23 cellular contexts compared by ENCODE assay signal in the genomic region with DNA sequence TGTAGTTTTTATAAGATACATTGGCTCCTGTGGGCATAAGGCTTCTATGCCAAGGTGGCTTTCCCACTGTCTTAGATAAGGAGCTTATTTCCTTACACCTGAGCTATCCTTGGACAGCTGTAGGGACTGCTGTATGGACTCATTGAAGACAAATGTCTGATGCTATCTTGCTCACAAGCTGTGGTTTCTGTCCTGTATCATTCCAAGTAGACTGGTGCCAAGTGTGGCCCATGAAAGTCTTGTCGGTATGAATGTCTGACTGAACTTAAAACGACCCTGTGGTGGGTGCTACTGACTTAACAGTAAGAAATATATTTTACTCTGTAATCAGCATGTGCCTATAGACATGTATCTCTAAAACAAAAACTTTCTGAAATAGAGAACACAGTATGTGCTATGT. TPM values are rescaled to one million over a fixed set of nuclear protein-coding genes. Genes with fewer than 3 reads are reported as not detected.
DNase-seq lines count a peak whose midpoint lies in the region; ATAC-seq, FAIRE-seq and TF ChIP-seq lines count a peak whose summit lies in the region.
"Had no signal": no experiment of that assay in that cellular context is flagged by ENCODE, and none has a peak within 500 bp of the region (broad histone marks: within the 10 kb centered on the region; RNA-seq: fewer than 3 reads in every experiment).

No MANE protein-coding gene starts in this region.

- TF ChIP-seq CTCF in K562 (IDR thresholded peaks at IDR 0.05 in 2 of 3, conservative IDR thresholded peaks at IDR 0.05 in 1 of 3; ENCODE audit: insufficient read depth in 2 of 3, low read depth in 1 of 3, low read length in 3 of 3): no peak

- no peaks in the 10 kb centered on the region for H3K9me3 Mint-ChIP-seq in stimulated activated effector memory CD8-positive, alpha-beta T cell treated with anti-CD3 and anti-CD28 coated beads, Interleukin-12 subunit alpha, Interleukin-12 subunit beta, amount 100 ng/mL, for 72 hours
- H3K9me3 Mint-ChIP-seq in activated CD8-positive, alpha-beta memory T cell treated with anti-CD3 and anti-CD28 coated beads, Interleukin-2, amount 10 ng/mL, durations not matched to agents 7 days and 5 days (ENCODE audit: low read depth): no peaks in the 10 kb centered on the region
- H3K9me3 Mint-ChIP-seq: CD4-positive, CD25-positive, alpha-beta regulatory T cell; CD8-positive, alpha-beta memory T cell; GM23338; H9 had no signal

- in situ Hi-C loops in K562 (cut with MboI): no loop called here

- H3K36me3 Mint-ChIP-seq in stimulated activated effector memory CD8-positive, alpha-beta T cell treated with anti-CD3 and anti-CD28 coated beads, Interleukin-12 subunit alpha, Interleukin-12 subunit beta, amount 100 ng/mL, for 72 hours: peaks cover 59% of the 10 kb centered on the region
- H3K36me3 Mint-ChIP-seq in activated CD8-positive, alpha-beta memory T cell treated with anti-CD3 and anti-CD28 coated beads, Interleukin-2, amount 10 ng/mL, durations not matched to agents 7 days and 5 days: peaks cover 7% of the 10 kb centered on the region

- H3K9me3 ChIP-seq in K562 (replicated peaks; ENCODE audit: control insufficient read depth, insufficient read depth, low read depth, low read length): no peaks in the 10 kb centered on the region
- H3K9me3 ChIP-seq: BLaER1 had no signal

- no peaks in the 10 kb centered on the region for H3K27me3 Mint-ChIP-seq in activated CD8-positive, alpha-beta memory T cell treated with anti-CD3 and anti-CD28 coated beads, Interleukin-2, amount 10 ng/mL, durations not matched to agents 7 days and 5 days
- H3K27me3 Mint-ChIP-seq: B cell; CD4-positive, CD25-positive, alpha-beta regulatory T cell; CD8-positive, alpha-beta memory T cell had no signal

- H3K9me1 ChIP-seq in K562 (ENCODE audit: control insufficient read depth, insufficient read depth, low read length): no peaks in the 10 kb centered on the region

- peaks cover 44% of the 10 kb centered on the region; the same call in 2 of the 3 replicates for H3K36me3 ChIP-seq in K562 (ENCODE audit: control insufficient read depth, insufficient read depth, low read length)

- FAIRE-seq in K562 (lab: Jason Lieb, UNC): no peak
- FAIRE-seq: D721Med, GM12891, GM18507 had no signal

- no peak for TF ChIP-seq POLR2A in K562 (conservative IDR thresholded peaks at IDR 0.05)

- H3K9ac ChIP-seq in K562 (ENCODE audit: insufficient read depth in 1 of 2, low read depth in 2 of 2, low read length in 2 of 2): no peak overlapping the region
- H3K9ac ChIP-seq: BLaER1 had no signal

- no peak for TF ChIP-seq RAD21 in K562 (CRISPR knock-in tag; conservative IDR thresholded peaks at IDR 0.05 in 1 of 2, IDR thresholded peaks at IDR 0.05 in 1 of 2)

- BruUV-seq in K562 (replicated peaks; lab: Mats Ljungman, UMichigan): no TSS peak

- H2AFZ ChIP-seq in K562 (ENCODE audit: low read depth, low read length): no peak overlapping the region
- H2AFZ ChIP-seq: GM23338 had no signal

- H3K4me1 ChIP-seq in K562 (replicated peaks in 1 of 2; ENCODE audit: control insufficient read depth in 2 of 2, insufficient read depth in 2 of 2, low read length in 2 of 2): peaks cover 3 to 6% of the 10 kb centered on the region in 2 experiments; a peak in 3 of 5 replicates
- H3K4me1 ChIP-seq: BLaER1 had no signal

- ATAC-seq in K562: no peak
- ATAC-seq in stimulated activated effector memory CD8-positive, alpha-beta T cell treated with anti-CD3 and anti-CD28 coated beads, Interleukin-12 subunit alpha, Interleukin-12 subunit beta, amount 100 ng/mL, for 72 hours: no peak
- ATAC-seq in HG03045 (IDR thresholded peaks at IDR 0.05; ENCODE audit: unreplicated experiment): no peak
- no peak for ATAC-seq in activated CD8-positive, alpha-beta memory T cell treated with anti-CD3 and anti-CD28 coated beads, Interleukin-2, amount 10 ng/mL, durations not matched to agents 7 days and 5 days
- ATAC-seq: GM23338, HCT116 had no signal

- no peak overlapping the region for H3K27ac ChIP-seq in K562 (ENCODE audit: extremely low read depth, low read depth, low read length)
- H3K27ac ChIP-seq: BLaER1, C4-2B had no signal

- no peak overlapping the region for H3K4me2 ChIP-seq in K562 (ENCODE audit: insufficient read depth, low read length)
- H3K4me2 ChIP-seq: BLaER1, GM23338 had no signal

- CTCF ChIA-PET in K562 (lab: Yijun Ruan, JAX; ENCODE audit: low intra/inter-chr PET ratio): interaction anchor here (4.9 kb wide), 1 partner anchor 39 kb away, joined by 36 read pairs; no protein-coding TSS in a partner anchor
- CTCF ChIA-PET in activated CD8-positive, alpha-beta memory T cell treated with anti-CD3 and anti-CD28 coated beads, Interleukin-2, amount 10 ng/mL, durations not matched to agents 7 days and 5 days (lab: Charles Lee): interaction anchor here (1.2 to 4.5 kb wide), 3 partner anchors 11 to 39 kb away, joined by 5 to 43 read pairs (median 5); no protein-coding TSS in a partner anchor

- no peaks in the 10 kb centered on the region for H3K79me2 ChIP-seq in K562 (ENCODE audit: control insufficient read depth, insufficient read depth, low read length)

- H3K4me3 ChIP-seq in K562: no peak overlapping the region
- H3K4me3 ChIP-seq: BLaER1, GM23338 had no signal

- TF ChIP-seq EP300 in K562 (IDR thresholded peaks at IDR 0.05; ENCODE audit: low read length): no peak

- H4K20me1 ChIP-seq in K562 (replicated peaks; ENCODE audit: control insufficient read depth, insufficient read depth, low read length): no peaks in the 10 kb centered on the region

- WGBS in K562 (ENCODE audit: insufficient coverage, low coverage, missing lambda C conversion rate): 24% methylated on average over 2 of the region's 2 CpGs

- no peaks in the 10 kb centered on the region for H3K4me1 Mint-ChIP-seq in stimulated activated effector memory CD8-positive, alpha-beta T cell treated with anti-CD3 and anti-CD28 coated beads, Interleukin-12 subunit alpha, Interleukin-12 subunit beta, amount 100 ng/mL, for 72 hours
- no peaks in the 10 kb centered on the region for H3K4me1 Mint-ChIP-seq in activated CD8-positive, alpha-beta memory T cell treated with anti-CD3 and anti-CD28 coated beads, Interleukin-2, amount 10 ng/mL, durations not matched to agents 7 days and 5 days
- H3K4me1 Mint-ChIP-seq: B cell; CD4-positive, CD25-positive, alpha-beta regulatory T cell; CD8-positive, alpha-beta memory T cell; GM23338 had no signal

- peak; percentile 7 for DNase-seq in GM03348 (ENCODE audit: low spot score)
- DNase-seq in K562 (ENCODE audit: extremely low read depth in 1 of 4, low spot score in 3 of 4): peak in 3 of 4 experiments; percentile 23 to 33 (median 30)
- no peak for DNase-seq in stimulated activated effector memory CD8-positive, alpha-beta T cell treated with anti-CD3 and anti-CD28 coated beads, Interleukin-12 subunit alpha, Interleukin-12 subunit beta, amount 100 ng/mL, for 72 hours (ENCODE audit: low spot score in 2 of 2)
- DNase-seq in SIG-M5 (lab: John Stamatoyannopoulos, UW): no peak
- no peak for DNase-seq in activated CD8-positive, alpha-beta memory T cell treated with anti-CD3 and anti-CD28 coated beads, Interleukin-2, amount 10 ng/mL, durations not matched to agents 7 days and 5 days
- DNase-seq: CD4-positive, CD25-positive, alpha-beta regulatory T cell; CD8-positive, alpha-beta memory T cell; DMS 273 treated with DMSO at 0.1 percent for 48 hours; DMS79; EL; GDM1; H9 had no signal

- no peak overlapping the region for H3K4me3 Mint-ChIP-seq in stimulated activated effector memory CD8-positive, alpha-beta T cell treated with anti-CD3 and anti-CD28 coated beads, Interleukin-12 subunit alpha, Interleukin-12 subunit beta, amount 100 ng/mL, for 72 hours
- no peak overlapping the region for H3K4me3 Mint-ChIP-seq in activated CD8-positive, alpha-beta memory T cell treated with anti-CD3 and anti-CD28 coated beads, Interleukin-2, amount 10 ng/mL, durations not matched to agents 7 days and 5 days
- H3K4me3 Mint-ChIP-seq: B cell; CD4-positive, CD25-positive, alpha-beta regulatory T cell; CD8-positive, alpha-beta memory T cell; GM23338; H9 had no signal

- intact Hi-C loops in K562 (cut with micrococcal nuclease): no loop called here

- POLR2A ChIA-PET in K562 (lab: Yijun Ruan, JAX): interaction anchor here (1.3 to 1.5 kb wide), 2 partner anchors 16 to 27 kb away, joined by 3 to 6 read pairs; no protein-coding TSS in a partner anchor

- peak overlapping the region; percentile 51 for H3K27ac Mint-ChIP-seq in stimulated activated effector memory CD8-positive, alpha-beta T cell treated with anti-CD3 and anti-CD28 coated beads, Interleukin-12 subunit alpha, Interleukin-12 subunit beta, amount 100 ng/mL, for 72 hours
- no peak overlapping the region for H3K27ac Mint-ChIP-seq in activated CD8-positive, alpha-beta memory T cell treated with anti-CD3 and anti-CD28 coated beads, Interleukin-2, amount 10 ng/mL, durations not matched to agents 7 days and 5 days
- H3K27ac Mint-ChIP-seq: GM23338 had no signal

- H3K27me3 ChIP-seq in K562 (ENCODE audit: control insufficient read depth in 2 of 2, insufficient read depth in 2 of 2, low read length in 2 of 2): no peaks in the 10 kb centered on the region
- H3K27me3 ChIP-seq: BLaER1 had no signal

RNA-seq across cellular contexts. Expression of gene LARGE2, which starts 45.0 kb away (rescaled TPM):
- 10.2 and 37.1 TPM in 2 replicates for total RNA-seq in K562 (2011; cell fraction: chromatin; rRNA removed; ENCODE audit: low replicate concordance)
- 31.2 and 41.2 TPM in 2 replicates for total RNA-seq in K562 (2011; cell fraction: nucleolus; rRNA removed)
- 24.0 and 27.8 TPM in 2 replicates for total RNA-seq in K562 (2011; cell fraction: nucleoplasm; rRNA removed)
- total RNA-seq in K562 (2014; rRNA removed) (6.6 and 8.7 TPM in 2 replicates), K562 (2014; rRNA removed; fragmentation: Illumina TruSeq; extraction: Trizol) (1.7 and 2.5 TPM in 2 replicates), K562 (2015; rRNA removed; fragmentation: Illumina TruSeq; extraction: Trizol) (2.6 and 2.7 TPM in 2 replicates), K562 (2021) (12.6 and 14.1 TPM in 2 replicates)
- polyA plus RNA-seq in K562 (2011; rRNA removed) (7.2 and 12.7 TPM in 2 replicates), K562 (2014; fragmentation: Illumina TruSeq; extraction: Trizol) (8.9 and 16.3 TPM in 2 replicates), K562 (2014; fragmentation: Nextera tagmentation; extraction: Ambion mirVana) (under 1 TPM; 0.56 to 0.80 TPM), K562 (2014; rRNA removed) (12.4 and 15.8 TPM in 2 replicates)
- 14.0 and 25.6 TPM in 2 replicates for polyA plus RNA-seq in K562 (2011; cell fraction: cytosol; rRNA removed)
- polyA plus RNA-seq in K562 (2011; cell fraction: nucleus; rRNA removed): 41.1 and 66.6 TPM in 2 replicates
- 6.0 and 6.7 TPM in 2 replicates for polyA plus RNA-seq in K562 (2012)
- 2.7 and 3.1 TPM in 2 replicates for polyA minus RNA-seq in K562 (2011; rRNA and poly(A)+ RNA removed)
- 4.4 and 4.6 TPM in 2 replicates for polyA minus RNA-seq in K562 (2011; cell fraction: cytosol; rRNA and poly(A)+ RNA removed)
- polyA minus RNA-seq in K562 (2011; cell fraction: nucleus; rRNA and poly(A)+ RNA removed): 7.1 and 8.6 TPM in 2 replicates
- under 1 TPM; 0.54 to 0.64 TPM for total RNA-seq in activated CD8-positive, alpha-beta memory T cell treated with anti-CD3 and anti-CD28 coated beads, Interleukin-2, amount 10 ng/mL, durations not matched to agents 7 days and 5 days
- total RNA-seq: A172, H4 had no signal

RNA-seq across cellular contexts. Expression of gene PEX16, which starts 49.8 kb away (rescaled TPM):
- 11.5 and 39.4 TPM in 2 replicates for total RNA-seq in K562 (2011; cell fraction: chromatin; rRNA removed; ENCODE audit: low replicate concordance)
- total RNA-seq in K562 (2011; cell fraction: nucleolus; rRNA removed): 47.2 and 58.2 TPM in 2 replicates
- 22.8 and 24.3 TPM in 2 replicates for total RNA-seq in K562 (2011; cell fraction: nucleoplasm; rRNA removed)
- total RNA-seq in K562 (2014; rRNA removed) (43.9 and 48.4 TPM in 2 replicates), K562 (2014; rRNA removed; fragmentation: Illumina TruSeq; extraction: Trizol) (6.0 and 8.9 TPM in 2 replicates), K562 (2015; rRNA removed; fragmentation: Illumina TruSeq; extraction: Trizol) (16.2 and 22.5 TPM in 2 replicates), K562 (2021) (33.7 and 37.3 TPM in 2 replicates)
- polyA plus RNA-seq in K562 (2011; rRNA removed) (14.6 and 16.6 TPM in 2 replicates), K562 (2014; fragmentation: Illumina TruSeq; extraction: Trizol) (7.5 and 20.4 TPM in 2 replicates), K562 (2014; fragmentation: Nextera tagmentation; extraction: Ambion mirVana) (1 to 10 TPM; 1.5 to 3.9 TPM), K562 (2014; rRNA removed) (30.8 and 38.3 TPM in 2 replicates)
- 17.9 and 33.5 TPM in 2 replicates for polyA plus RNA-seq in K562 (2011; cell fraction: cytosol; rRNA removed)
- 42.7 and 61.1 TPM in 2 replicates for polyA plus RNA-seq in K562 (2011; cell fraction: nucleus; rRNA removed)
- 18.8 and 30.4 TPM in 2 replicates for polyA plus RNA-seq in K562 (2012)
- 7.6 and 8.4 TPM in 2 replicates for polyA minus RNA-seq in K562 (2011; rRNA and poly(A)+ RNA removed)
- polyA minus RNA-seq in K562 (2011; cell fraction: cytosol; rRNA and poly(A)+ RNA removed): 15.4 and 23.8 TPM in 2 replicates
- polyA minus RNA-seq in K562 (2011; cell fraction: nucleus; rRNA and poly(A)+ RNA removed): 24.3 and 25.0 TPM in 2 replicates
- total RNA-seq in activated CD8-positive, alpha-beta memory T cell treated with anti-CD3 and anti-CD28 coated beads, Interleukin-2, amount 10 ng/mL, durations not matched to agents 7 days and 5 days: 10 to 100 TPM; 45.9 to 53.9 TPM

Comparison
In these comparisons a context has a peak if more than half of its experiments do, and no peak if none do; other contexts are left out.
1. DNase-seq: peak in GM03348 (single experiment) and K562 (3 of 4); none in stimulated activated effector memory CD8-positive, alpha-beta T cell treated with anti-CD3 and anti-CD28 coated beads, Interleukin-12 subunit alpha, Interleukin-12 subunit beta, amount 100 ng/mL, for 72 hours (0 of 2), SIG-M5 (single experiment) and activated CD8-positive, alpha-beta memory T cell treated with anti-CD3 and anti-CD28 coated beads, Interleukin-2, amount 10 ng/mL, durations not matched to agents 7 days and 5 days (single experiment).